In genomic region chr10:59905066-59905734, GRCh38 we compare ENCODE assay signal across 8 cellular contexts. TPM values are rescaled to one million over a fixed set of nuclear protein-coding genes. Genes with fewer than 3 reads are reported as not detected.
DNase-seq lines count a peak whose midpoint lies in the region; ATAC-seq and TF ChIP-seq lines count a peak whose summit lies in the region.

No MANE protein-coding gene starts in this region.

- no peak for TF ChIP-seq CTCF in astrocyte of the spinal cord (IDR thresholded peaks at IDR 0.05; ENCODE audit: low read depth, low read length)

- ATAC-seq in Right ventricle myocardium inferior: peak; percentile 11
- ATAC-seq in HG02642 (IDR thresholded peaks at IDR 0.05; ENCODE audit: poor library complexity, unreplicated experiment): peak; percentile 52

- DNase-seq in Right ventricle myocardium inferior (ENCODE audit: missing footprints) (no peak), cardiac septum (ENCODE audit: low spot score) (no peak), NCI-H748 treated with DMSO at 0.1 percent for 48 hours (lab: John Stamatoyannopoulos, UW) (peak; percentile 3), astrocyte of the spinal cord (ENCODE audit: low read depth, low spot score) (no peak), iPS-NIHi11 (ENCODE audit: low spot score) (peak; percentile 49), SKM-1 treated with dmso at 0.1 percent for 144 hours (lab: John Stamatoyannopoulos, UW; ENCODE audit: unreplicated experiment) (no peak)
- peak; percentile 37 for DNase-seq in stimulated activated CD4-positive, alpha-beta T cell treated with anti-CD3 and anti-CD28 coated beads, Interleukin-12 subunit alpha, Interleukin-12 subunit beta, amount 100 ng/mL, for 4 hours

- intact Hi-C loops in Right ventricle myocardium inferior (cut with DNase I) (loop anchor here (5.0 kb wide), 2 partner anchors 73 to 278 kb away; no protein-coding TSS in a partner anchor), cardiac septum (cut with DNase I) (loop anchor here (5.0 kb wide), 3 partner anchors 98 to 278 kb away; no protein-coding TSS in a partner anchor)

- in situ Hi-C loops in astrocyte of the spinal cord (cut with HindIII; ENCODE audit: low sequenced_read_pairs): no loop called here

- H3K4me3 ChIP-seq in astrocyte of the spinal cord (ENCODE audit: low read depth, low read length): peak overlapping the region; percentile 78

RNA-seq across cellular contexts. Expression of gene CCDC6, which starts 1.2 kb away (rescaled TPM):
- total RNA-seq in Right ventricle myocardium inferior (16.2 TPM), cardiac septum (20.0 TPM)

Comparison
In these comparisons a context has a peak if more than half of its experiments do, and no peak if none do; other contexts are left out.
1. DNase-seq: peak in NCI-H748 treated with DMSO at 0.1 percent for 48 hours (single experiment), iPS-NIHi11 (single experiment) and stimulated activated CD4-positive, alpha-beta T cell treated with anti-CD3 and anti-CD28 coated beads, Interleukin-12 subunit alpha, Interleukin-12 subunit beta, amount 100 ng/mL, for 4 hours (single experiment); none in Right ventricle myocardium inferior (single experiment), cardiac septum (single experiment), astrocyte of the spinal cord (single experiment) and SKM-1 treated with dmso at 0.1 percent for 144 hours (single experiment).